In the genomic region with DNA sequence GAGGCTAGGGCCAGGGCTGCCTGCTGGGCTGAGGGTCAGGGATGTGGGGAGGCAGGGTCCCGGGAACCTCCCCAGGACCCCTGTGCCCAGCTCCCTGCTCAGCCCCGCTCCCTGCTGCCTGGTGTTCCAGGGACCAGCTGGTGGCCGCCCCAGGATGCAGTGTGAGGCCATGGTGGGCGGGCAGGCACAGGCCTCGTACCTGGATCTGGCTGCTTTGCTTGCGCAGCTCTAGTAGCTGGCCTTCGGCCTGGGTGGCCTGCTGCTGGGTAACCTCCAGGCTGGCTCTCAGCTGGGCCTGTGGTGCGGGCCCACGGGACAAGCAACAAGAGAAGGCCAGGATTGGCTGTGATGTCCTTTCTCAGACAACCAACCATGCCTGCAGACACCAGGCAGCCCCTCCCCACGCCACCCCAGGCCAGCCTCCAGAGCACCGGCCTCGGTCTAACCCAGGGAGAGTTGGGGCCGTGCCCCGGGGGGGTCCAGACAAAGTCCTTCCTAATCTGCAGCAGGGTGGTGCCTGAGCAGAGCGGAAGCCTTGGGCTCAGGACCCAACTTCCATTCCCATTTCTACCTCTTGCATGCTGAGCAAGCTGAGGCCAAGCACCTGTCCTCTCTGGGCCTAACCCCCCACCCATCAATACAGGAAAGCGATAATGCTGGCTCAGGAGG, we compare ENCODE assay signal across 1 cellular context.
A peak's percentile ranks its signal among the peaks of the same experiment; 100 is the strongest.
TF ChIP-seq lines count a peak whose summit lies in the region.

No MANE protein-coding gene starts in this region.

TF ChIP-seq in K562, 482 proteins besides CTCF, POLR2A, EP300 and RAD21:
- TF ChIP-seq FOS (IDR thresholded peaks at IDR 0.05; ENCODE audit: extremely low read depth, insufficient read length) = no peak
- TF ChIP-seq NCOR1 (IDR thresholded peaks at IDR 0.05) = no peak
- TF ChIP-seq, protein P1, sequence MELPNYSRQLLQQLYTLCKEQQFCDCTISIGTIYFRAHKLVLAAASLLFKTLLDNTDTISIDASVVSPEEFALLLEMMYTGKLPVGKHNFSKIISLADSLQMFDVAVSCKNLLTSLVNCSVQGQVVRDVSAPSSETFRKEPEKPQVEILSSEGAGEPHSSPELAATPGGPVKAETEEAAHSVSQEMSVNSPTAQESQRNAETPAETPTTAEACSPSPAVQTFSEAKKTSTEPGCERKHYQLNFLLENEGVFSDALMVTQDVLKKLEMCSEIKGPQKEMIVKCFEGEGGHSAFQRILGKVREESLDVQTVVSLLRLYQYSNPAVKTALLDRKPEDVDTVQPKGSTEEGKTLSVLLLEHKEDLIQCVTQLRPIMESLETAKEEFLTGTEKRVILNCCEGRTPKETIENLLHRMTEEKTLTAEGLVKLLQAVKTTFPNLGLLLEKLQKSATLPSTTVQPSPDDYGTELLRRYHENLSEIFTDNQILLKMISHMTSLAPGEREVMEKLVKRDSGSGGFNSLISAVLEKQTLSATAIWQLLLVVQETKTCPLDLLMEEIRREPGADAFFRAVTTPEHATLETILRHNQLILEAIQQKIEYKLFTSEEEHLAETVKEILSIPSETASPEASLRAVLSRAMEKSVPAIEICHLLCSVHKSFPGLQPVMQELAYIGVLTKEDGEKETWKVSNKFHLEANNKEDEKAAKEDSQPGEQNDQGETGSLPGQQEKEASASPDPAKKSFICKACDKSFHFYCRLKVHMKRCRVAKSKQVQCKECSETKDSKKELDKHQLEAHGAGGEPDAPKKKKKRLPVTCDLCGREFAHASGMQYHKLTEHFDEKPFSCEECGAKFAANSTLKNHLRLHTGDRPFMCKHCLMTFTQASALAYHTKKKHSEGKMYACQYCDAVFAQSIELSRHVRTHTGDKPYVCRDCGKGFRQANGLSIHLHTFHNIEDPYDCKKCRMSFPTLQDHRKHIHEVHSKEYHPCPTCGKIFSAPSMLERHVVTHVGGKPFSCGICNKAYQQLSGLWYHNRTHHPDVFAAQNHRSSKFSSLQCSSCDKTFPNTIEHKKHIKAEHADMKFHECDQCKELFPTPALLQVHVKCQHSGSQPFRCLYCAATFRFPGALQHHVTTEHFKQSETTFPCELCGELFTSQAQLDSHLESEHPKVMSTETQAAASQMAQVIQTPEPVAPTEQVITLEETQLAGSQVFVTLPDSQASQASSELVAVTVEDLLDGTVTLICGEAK (IDR thresholded peaks at IDR 0.05) = no peak
- TF ChIP-seq, protein P1 (CRISPR knock-in tag; IDR thresholded peaks at IDR 0.05) = no peak
- TF ChIP-seq JUNB (CRISPR knock-in tag; conservative IDR thresholded peaks at IDR 0.05) = no peak
- TF ChIP-seq BRD4 (IDR thresholded peaks at IDR 0.05) = no peak
- TF ChIP-seq ERF (CRISPR knock-in tag; IDR thresholded peaks at IDR 0.05) = no peak
- TF ChIP-seq SAP30 (IDR thresholded peaks at IDR 0.05; ENCODE audit: borderline replicate concordance, insufficient read depth, low read depth, low read length, poor library complexity, severe bottlenecking) = no peak
- no peak for TF ChIP-seq NBN (IDR thresholded peaks at IDR 0.05; ENCODE audit: low read depth)
- no peak for TF ChIP-seq ZNF24 (IDR thresholded peaks at IDR 0.05)
- no peak for TF ChIP-seq CREB3L1 (IDR thresholded peaks at IDR 0.05; ENCODE audit: borderline replicate concordance, low read depth)
- no peak for TF ChIP-seq SRSF1 (IDR thresholded peaks at IDR 0.05; ENCODE audit: low read depth, low read length)
- TF ChIP-seq, protein P2, sequence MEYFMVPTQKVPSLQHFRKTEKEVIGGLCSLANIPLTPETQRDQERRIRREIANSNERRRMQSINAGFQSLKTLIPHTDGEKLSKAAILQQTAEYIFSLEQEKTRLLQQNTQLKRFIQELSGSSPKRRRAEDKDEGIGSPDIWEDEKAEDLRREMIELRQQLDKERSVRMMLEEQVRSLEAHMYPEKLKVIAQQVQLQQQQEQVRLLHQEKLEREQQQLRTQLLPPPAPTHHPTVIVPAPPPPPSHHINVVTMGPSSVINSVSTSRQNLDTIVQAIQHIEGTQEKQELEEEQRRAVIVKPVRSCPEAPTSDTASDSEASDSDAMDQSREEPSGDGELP (CRISPR knock-in tag; IDR thresholded peaks at IDR 0.05; ENCODE audit: borderline replicate concordance) = peak; percentile 17; the same call in 1 of the 2 replicates
- no peak for TF ChIP-seq KLF10 (CRISPR knock-in tag; IDR thresholded peaks at IDR 0.05)
- no peak for TF ChIP-seq ZNF449 (CRISPR knock-in tag; IDR thresholded peaks at IDR 0.05)
- TF ChIP-seq POLR2G (IDR thresholded peaks at IDR 0.05; ENCODE audit: low read depth, low read length) = peak; percentile 60; the same call in 1 of the 2 replicates
- no peak for TF ChIP-seq MAFK (IDR thresholded peaks at IDR 0.05; ENCODE audit: low read length)
- TF ChIP-seq RREB1 (CRISPR knock-in tag; IDR thresholded peaks at IDR 0.05) = no peak
- TF ChIP-seq RBFOX2 (IDR thresholded peaks at IDR 0.05; ENCODE audit: low read depth, low read length) = peak; percentile 54
- TF ChIP-seq, protein P3, sequence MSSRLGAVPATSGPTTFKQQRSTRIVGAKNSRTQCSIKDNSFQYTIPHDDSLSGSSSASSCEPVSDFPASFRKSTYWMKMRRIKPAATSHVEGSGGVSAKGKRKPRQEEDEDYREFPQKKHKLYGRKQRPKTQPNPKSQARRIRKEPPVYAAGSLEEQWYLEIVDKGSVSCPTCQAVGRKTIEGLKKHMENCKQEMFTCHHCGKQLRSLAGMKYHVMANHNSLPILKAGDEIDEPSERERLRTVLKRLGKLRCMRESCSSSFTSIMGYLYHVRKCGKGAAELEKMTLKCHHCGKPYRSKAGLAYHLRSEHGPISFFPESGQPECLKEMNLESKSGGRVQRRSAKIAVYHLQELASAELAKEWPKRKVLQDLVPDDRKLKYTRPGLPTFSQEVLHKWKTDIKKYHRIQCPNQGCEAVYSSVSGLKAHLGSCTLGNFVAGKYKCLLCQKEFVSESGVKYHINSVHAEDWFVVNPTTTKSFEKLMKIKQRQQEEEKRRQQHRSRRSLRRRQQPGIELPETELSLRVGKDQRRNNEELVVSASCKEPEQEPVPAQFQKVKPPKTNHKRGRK (tag; IDR thresholded peaks at IDR 0.05) = no peak
- no peak for TF ChIP-seq TBL1XR1 (IDR thresholded peaks at IDR 0.05; ENCODE audit: low read length in 2 of 2)
- TF ChIP-seq MXD1 (CRISPR knock-in tag; IDR thresholded peaks at IDR 0.05; ENCODE audit: borderline replicate concordance, poor library complexity, severe bottlenecking) = no peak
- no peak for TF ChIP-seq HMG20B (CRISPR knock-in tag; IDR thresholded peaks at IDR 0.05)
- no peak for TF ChIP-seq STAT5A (IDR thresholded peaks at IDR 0.05; ENCODE audit: borderline replicate concordance, low read length)
